ENCODE assay signal across 33 cellular contexts in genomic region chr4:182489607-182490006, GRCh38.
"Had no signal": no experiment of that assay in that cellular context is flagged by ENCODE, and none has a peak within 500 bp of the region (broad histone marks: within the 10 kb centered on the region; RNA-seq: fewer than 3 reads in every experiment).

No MANE protein-coding gene starts in this region.

- H3K36me3 ChIP-seq: MG63 had no signal

- DNase-seq: Karpas-422, Kasumi-1, MG63, MM.1S, MV-4-11, NCI-H1048, NCI-H1092, NCI-H1105, NCI-H1417 treated with DMSO at 0.1 percent for 48 hours, NCI-H1436, NCI-H1436 treated with DMSO at 0.1 percent for 48 hours, NCI-H146, NCI-H1694, NCI-H1694 treated with DMSO at 0.1 percent for 48 hours, NCI-H187, NCI-H187 treated with DMSO at 0.1 percent for 48 hours, NCI-H1930, NCI-H2029, NCI-H2029 treated with DMSO at 0.1 percent for 48 hours, NCI-H2081, NCI-H2081 treated with DMSO at 0.1 percent for 48 hours, NCI-H2107, NCI-H2171, NCI-H2171 treated with DMSO at 0.1 percent for 48 hours, NCI-H2227 treated with DMSO at 0.1 percent for 48 hours, NCI-H226, NCI-H345, NCI-H446, NCI-H446 treated with DMSO at 0.1 percent for 48 hours, NCI-H510A, NCI-H510A treated with DMSO at 0.1 percent for 48 hours, NCI-H524 had no signal

- H3K9me3 ChIP-seq: MG63 had no signal

- H3K9ac ChIP-seq: KMS-11 had no signal

- H3K4me3 ChIP-seq: MG63 had no signal

- H3K4me2 ChIP-seq: KMS-11 had no signal

- H3K27me3 ChIP-seq: MG63 had no signal

- H3K27ac ChIP-seq: KMS-11 had no signal
